Comparison of ENCODE assay signal across 19 cellular contexts in genomic region chr18:22604986-22605421, GRCh38.
DNase-seq lines count a peak whose midpoint lies in the region; ATAC-seq, FAIRE-seq and TF ChIP-seq lines count a peak whose summit lies in the region.
"Had no signal": no experiment of that assay in that cellular context is flagged by ENCODE, and none has a peak within 500 bp of the region (broad histone marks: within the 10 kb centered on the region; RNA-seq: fewer than 3 reads in every experiment).

No MANE protein-coding gene starts in this region.

- ATAC-seq in left ventricle myocardium superior = no peak
- no peak for ATAC-seq in activated T-helper 17 cell treated with anti-CD3 and anti-CD28 coated beads, Interleukin-2, amount 50 U/mL, for 72 hours (replicated peaks)
- no peak for ATAC-seq in HG03442 (IDR thresholded peaks at IDR 0.05; ENCODE audit: unreplicated experiment)
- ATAC-seq: activated naive CD4-positive, alpha-beta T cell treated with anti-CD3 and anti-CD28 coated beads, Interleukin-2, amount 50 U/mL, for 72 hours; left colon had no signal

- H3K36me3 Mint-ChIP-seq in nephron (ENCODE audit: low read depth) = no peaks in the 10 kb centered on the region
- H3K36me3 Mint-ChIP-seq in activated T-helper 17 cell treated with anti-CD3 and anti-CD28 coated beads, Interleukin-2, amount 50 U/mL, for 72 hours (ENCODE audit: low read depth) = no peaks in the 10 kb centered on the region
- H3K36me3 Mint-ChIP-seq: activated naive CD4-positive, alpha-beta T cell treated with anti-CD3 and anti-CD28 coated beads, Interleukin-2, amount 50 U/mL, for 72 hours had no signal

- peak overlapping the region; percentile 88 to 95 (median 94) for H3K27ac Mint-ChIP-seq in nephron
- H3K27ac Mint-ChIP-seq in activated T-helper 17 cell treated with anti-CD3 and anti-CD28 coated beads, Interleukin-2, amount 50 U/mL, for 72 hours = no peak overlapping the region
- H3K27ac Mint-ChIP-seq: activated naive CD4-positive, alpha-beta T cell treated with anti-CD3 and anti-CD28 coated beads, Interleukin-2, amount 50 U/mL, for 72 hours had no signal

- TF ChIP-seq POLR2A in uterus (IDR thresholded peaks at IDR 0.05) = no peak

- no peak for FAIRE-seq in bronchial epithelial cell (lab: Jason Lieb, UNC)
- FAIRE-seq: GM12878 had no signal

- H3K36me3 ChIP-seq in left ventricle myocardium inferior (no peaks in the 10 kb centered on the region), bronchial epithelial cell (ENCODE audit: control insufficient read depth, insufficient read depth, low read length) (no peaks in the 10 kb centered on the region), uterus (no peaks in the 10 kb centered on the region)
- H3K36me3 ChIP-seq: gastrocnemius medialis, sigmoid colon had no signal

- intact Hi-C loops in left ventricle myocardium inferior (cut with micrococcal nuclease) (no loop called here), left ventricle myocardium superior (cut with micrococcal nuclease) (no loop called here), uterus (cut with DNase I; ENCODE audit: low total_unique reads) (no loop called here)

- peaks cover 57% of the 10 kb centered on the region for H3K4me1 Mint-ChIP-seq in nephron
- no peaks in the 10 kb centered on the region for H3K4me1 Mint-ChIP-seq in activated T-helper 17 cell treated with anti-CD3 and anti-CD28 coated beads, Interleukin-2, amount 50 U/mL, for 72 hours

- H3K27me3 ChIP-seq in left ventricle myocardium inferior (ENCODE audit: low read depth) (no peaks in the 10 kb centered on the region), bronchial epithelial cell (ENCODE audit: control insufficient read depth, insufficient read depth, low read length) (no peaks in the 10 kb centered on the region), uterus (no peaks in the 10 kb centered on the region)
- H3K27me3 ChIP-seq: gastrocnemius medialis, sigmoid colon had no signal

- H3K4me3 ChIP-seq in left ventricle myocardium inferior (peak overlapping the region; percentile 52), bronchial epithelial cell (ENCODE audit: low read depth, low read length) (no peak overlapping the region), uterus (no peak overlapping the region)
- H3K4me3 ChIP-seq: GM12878, sigmoid colon had no signal

- TF ChIP-seq CTCF in left ventricle myocardium inferior (IDR thresholded peaks at IDR 0.05; ENCODE audit: borderline replicate concordance) (no peak), bronchial epithelial cell (IDR thresholded peaks at IDR 0.05; ENCODE audit: insufficient read depth, low read length, severe bottlenecking) (no peak), nephron (IDR thresholded peaks at IDR 0.05; ENCODE audit: unreplicated experiment in 3 of 3) (no peak), uterus (IDR thresholded peaks at IDR 0.05) (no peak)

- H3K4me1 ChIP-seq in left ventricle myocardium inferior (peaks cover 53% of the 10 kb centered on the region), uterus (peaks cover 0 to 5% of the 10 kb centered on the region in 2 donors)

- H3K27ac ChIP-seq in left ventricle myocardium inferior (replicated peaks) = peak overlapping the region; percentile 78
- peak overlapping the region; percentile 76 to 79 for H3K27ac ChIP-seq in uterus
- H3K27ac ChIP-seq: HL-60, sigmoid colon had no signal

- no peak overlapping the region for H3K4me3 Mint-ChIP-seq in nephron
- no peak overlapping the region for H3K4me3 Mint-ChIP-seq in activated T-helper 17 cell treated with anti-CD3 and anti-CD28 coated beads, Interleukin-2, amount 50 U/mL, for 72 hours

- no peak for DNase-seq in left ventricle myocardium inferior
- no peak for DNase-seq in left ventricle myocardium superior
- peak; percentile 85 for DNase-seq in bronchial epithelial cell (ENCODE audit: low read depth)
- peak in 1 of 2 donors; percentile 27 for DNase-seq in uterus
- DNase-seq in NCI-H2196 (lab: John Stamatoyannopoulos, UW; ENCODE audit: unreplicated experiment) = no peak
- DNase-seq: activated CD4-positive, CD25-positive, alpha-beta regulatory T cell treated with anti-CD3 and anti-CD28 coated beads, Interleukin-2, amount 50 U/mL, for 72 hours; gastrocnemius medialis; HCEC 1CT; left colon; NCI-H2081; occipital lobe; sigmoid colon; stimulated activated naive CD4-positive, alpha-beta T cell treated with Interleukin-2 at 50 U/mL for 16 hours had no signal

- H3K9me3 ChIP-seq in left ventricle myocardium inferior (replicated peaks) (no peaks in the 10 kb centered on the region), uterus (no peaks in the 10 kb centered on the region)
- H3K9me3 ChIP-seq: gastrocnemius medialis, sigmoid colon had no signal

- no peaks in the 10 kb centered on the region for H3K27me3 Mint-ChIP-seq in nephron (ENCODE audit: low read depth)
- peaks cover 3% of the 10 kb centered on the region for H3K27me3 Mint-ChIP-seq in activated T-helper 17 cell treated with anti-CD3 and anti-CD28 coated beads, Interleukin-2, amount 50 U/mL, for 72 hours

- H3K9me3 Mint-ChIP-seq in nephron = no peaks in the 10 kb centered on the region
- peaks cover 4% of the 10 kb centered on the region for H3K9me3 Mint-ChIP-seq in activated T-helper 17 cell treated with anti-CD3 and anti-CD28 coated beads, Interleukin-2, amount 50 U/mL, for 72 hours
